1 cellular context compared by ENCODE assay signal in genomic region chr3:126703512-126704493, GRCh38.
A peak's percentile ranks its signal among the peaks of the same experiment; 100 is the strongest.
TF ChIP-seq lines count a peak whose summit lies in the region.

A gene with protein sequence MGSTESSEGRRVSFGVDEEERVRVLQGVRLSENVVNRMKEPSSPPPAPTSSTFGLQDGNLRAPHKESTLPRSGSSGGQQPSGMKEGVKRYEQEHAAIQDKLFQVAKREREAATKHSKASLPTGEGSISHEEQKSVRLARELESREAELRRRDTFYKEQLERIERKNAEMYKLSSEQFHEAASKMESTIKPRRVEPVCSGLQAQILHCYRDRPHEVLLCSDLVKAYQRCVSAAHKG (plus strand): TSS chr3:126704240. CDS start chr3:126704313, 73 bp downstream.

TF ChIP-seq in WTC11, 78 proteins besides CTCF, POLR2A, EP300 and RAD21 (continued from another document):
- TF ChIP-seq, protein P1, sequence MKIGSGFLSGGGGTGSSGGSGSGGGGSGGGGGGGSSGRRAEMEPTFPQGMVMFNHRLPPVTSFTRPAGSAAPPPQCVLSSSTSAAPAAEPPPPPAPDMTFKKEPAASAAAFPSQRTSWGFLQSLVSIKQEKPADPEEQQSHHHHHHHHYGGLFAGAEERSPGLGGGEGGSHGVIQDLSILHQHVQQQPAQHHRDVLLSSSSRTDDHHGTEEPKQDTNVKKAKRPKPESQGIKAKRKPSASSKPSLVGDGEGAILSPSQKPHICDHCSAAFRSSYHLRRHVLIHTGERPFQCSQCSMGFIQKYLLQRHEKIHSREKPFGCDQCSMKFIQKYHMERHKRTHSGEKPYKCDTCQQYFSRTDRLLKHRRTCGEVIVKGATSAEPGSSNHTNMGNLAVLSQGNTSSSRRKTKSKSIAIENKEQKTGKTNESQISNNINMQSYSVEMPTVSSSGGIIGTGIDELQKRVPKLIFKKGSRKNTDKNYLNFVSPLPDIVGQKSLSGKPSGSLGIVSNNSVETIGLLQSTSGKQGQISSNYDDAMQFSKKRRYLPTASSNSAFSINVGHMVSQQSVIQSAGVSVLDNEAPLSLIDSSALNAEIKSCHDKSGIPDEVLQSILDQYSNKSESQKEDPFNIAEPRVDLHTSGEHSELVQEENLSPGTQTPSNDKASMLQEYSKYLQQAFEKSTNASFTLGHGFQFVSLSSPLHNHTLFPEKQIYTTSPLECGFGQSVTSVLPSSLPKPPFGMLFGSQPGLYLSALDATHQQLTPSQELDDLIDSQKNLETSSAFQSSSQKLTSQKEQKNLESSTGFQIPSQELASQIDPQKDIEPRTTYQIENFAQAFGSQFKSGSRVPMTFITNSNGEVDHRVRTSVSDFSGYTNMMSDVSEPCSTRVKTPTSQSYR (CRISPR knock-in tag; IDR thresholded peaks at IDR 0.05), result peak; percentile 57; the same call in 1 of the 2 replicates
- peak; percentile 46; the same call in 1 of the 2 replicates for TF ChIP-seq FOXK1 (CRISPR knock-in tag; IDR thresholded peaks at IDR 0.05)
- TF ChIP-seq GABPB1 (CRISPR knock-in tag; IDR thresholded peaks at IDR 0.05), result peak; percentile 49; the same call in 1 of the 2 replicates
- TF ChIP-seq ESRRA (CRISPR knock-in tag; IDR thresholded peaks at IDR 0.05; ENCODE audit: borderline replicate concordance), result peak; percentile 66; the same call in 1 of the 2 replicates
- TF ChIP-seq, protein P2, sequence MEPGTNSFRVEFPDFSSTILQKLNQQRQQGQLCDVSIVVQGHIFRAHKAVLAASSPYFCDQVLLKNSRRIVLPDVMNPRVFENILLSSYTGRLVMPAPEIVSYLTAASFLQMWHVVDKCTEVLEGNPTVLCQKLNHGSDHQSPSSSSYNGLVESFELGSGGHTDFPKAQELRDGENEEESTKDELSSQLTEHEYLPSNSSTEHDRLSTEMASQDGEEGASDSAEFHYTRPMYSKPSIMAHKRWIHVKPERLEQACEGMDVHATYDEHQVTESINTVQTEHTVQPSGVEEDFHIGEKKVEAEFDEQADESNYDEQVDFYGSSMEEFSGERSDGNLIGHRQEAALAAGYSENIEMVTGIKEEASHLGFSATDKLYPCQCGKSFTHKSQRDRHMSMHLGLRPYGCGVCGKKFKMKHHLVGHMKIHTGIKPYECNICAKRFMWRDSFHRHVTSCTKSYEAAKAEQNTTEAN (CRISPR knock-in tag; IDR thresholded peaks at IDR 0.05), result 0 out of 2 replicates have a peak, but pooled peaks have one; percentile 9
- TF ChIP-seq EMX1 (CRISPR knock-in tag; IDR thresholded peaks at IDR 0.05), result no peak
- TF ChIP-seq PRDM15 (CRISPR knock-in tag; IDR thresholded peaks at IDR 0.05), result peak; percentile 71
- 0 out of 2 replicates have a peak, but pooled peaks have one; percentile 21 for TF ChIP-seq ZNF232 (CRISPR knock-in tag; IDR thresholded peaks at IDR 0.05)
- peak; percentile 16; the same call in 1 of the 2 replicates for TF ChIP-seq USF2 (CRISPR knock-in tag; IDR thresholded peaks at IDR 0.05)
- TF ChIP-seq NFYB (CRISPR knock-in tag; conservative IDR thresholded peaks at IDR 0.05; ENCODE audit: low read depth), result peak; percentile 100
- no peak for TF ChIP-seq TCF7 (CRISPR knock-in tag; IDR thresholded peaks at IDR 0.05; ENCODE audit: low read depth)
